1 cellular context compared by ENCODE assay signal in genomic region chr3:177473184-177473583, GRCh38.
TF ChIP-seq lines count a peak whose summit lies in the region.

No MANE protein-coding gene starts in this region.

TF ChIP-seq in Ishikawa, 13 proteins besides CTCF, POLR2A, EP300 and RAD21:
- TF ChIP-seq, protein P1, sequence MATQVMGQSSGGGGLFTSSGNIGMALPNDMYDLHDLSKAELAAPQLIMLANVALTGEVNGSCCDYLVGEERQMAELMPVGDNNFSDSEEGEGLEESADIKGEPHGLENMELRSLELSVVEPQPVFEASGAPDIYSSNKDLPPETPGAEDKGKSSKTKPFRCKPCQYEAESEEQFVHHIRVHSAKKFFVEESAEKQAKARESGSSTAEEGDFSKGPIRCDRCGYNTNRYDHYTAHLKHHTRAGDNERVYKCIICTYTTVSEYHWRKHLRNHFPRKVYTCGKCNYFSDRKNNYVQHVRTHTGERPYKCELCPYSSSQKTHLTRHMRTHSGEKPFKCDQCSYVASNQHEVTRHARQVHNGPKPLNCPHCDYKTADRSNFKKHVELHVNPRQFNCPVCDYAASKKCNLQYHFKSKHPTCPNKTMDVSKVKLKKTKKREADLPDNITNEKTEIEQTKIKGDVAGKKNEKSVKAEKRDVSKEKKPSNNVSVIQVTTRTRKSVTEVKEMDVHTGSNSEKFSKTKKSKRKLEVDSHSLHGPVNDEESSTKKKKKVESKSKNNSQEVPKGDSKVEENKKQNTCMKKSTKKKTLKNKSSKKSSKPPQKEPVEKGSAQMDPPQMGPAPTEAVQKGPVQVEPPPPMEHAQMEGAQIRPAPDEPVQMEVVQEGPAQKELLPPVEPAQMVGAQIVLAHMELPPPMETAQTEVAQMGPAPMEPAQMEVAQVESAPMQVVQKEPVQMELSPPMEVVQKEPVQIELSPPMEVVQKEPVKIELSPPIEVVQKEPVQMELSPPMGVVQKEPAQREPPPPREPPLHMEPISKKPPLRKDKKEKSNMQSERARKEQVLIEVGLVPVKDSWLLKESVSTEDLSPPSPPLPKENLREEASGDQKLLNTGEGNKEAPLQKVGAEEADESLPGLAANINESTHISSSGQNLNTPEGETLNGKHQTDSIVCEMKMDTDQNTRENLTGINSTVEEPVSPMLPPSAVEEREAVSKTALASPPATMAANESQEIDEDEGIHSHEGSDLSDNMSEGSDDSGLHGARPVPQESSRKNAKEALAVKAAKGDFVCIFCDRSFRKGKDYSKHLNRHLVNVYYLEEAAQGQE (IDR thresholded peaks at IDR 0.05; ENCODE audit: low read depth): no peak
- TF ChIP-seq, protein P2, sequence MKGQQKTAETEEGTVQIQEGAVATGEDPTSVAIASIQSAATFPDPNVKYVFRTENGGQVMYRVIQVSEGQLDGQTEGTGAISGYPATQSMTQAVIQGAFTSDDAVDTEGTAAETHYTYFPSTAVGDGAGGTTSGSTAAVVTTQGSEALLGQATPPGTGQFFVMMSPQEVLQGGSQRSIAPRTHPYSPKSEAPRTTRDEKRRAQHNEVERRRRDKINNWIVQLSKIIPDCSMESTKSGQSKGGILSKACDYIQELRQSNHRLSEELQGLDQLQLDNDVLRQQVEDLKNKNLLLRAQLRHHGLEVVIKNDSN (IDR thresholded peaks at IDR 0.05): no peak
- TF ChIP-seq TEAD4 (IDR thresholded peaks at IDR 0.05) (no peak), EGR1 (IDR thresholded peaks at IDR 0.05) (no peak), TCF12 (IDR thresholded peaks at IDR 0.05; ENCODE audit: low read depth) (no peak), NFIC (IDR thresholded peaks at IDR 0.05) (no peak), CREB1 (IDR thresholded peaks at IDR 0.05; ENCODE audit: low read depth) (no peak), TAF1 (IDR thresholded peaks at IDR 0.05; ENCODE audit: low read depth) (no peak), ZBTB7A (IDR thresholded peaks at IDR 0.05; ENCODE audit: low read depth) (no peak), YY1 (IDR thresholded peaks at IDR 0.05; ENCODE audit: low read depth) (no peak), CEBPB (IDR thresholded peaks at IDR 0.05) (no peak), FOXM1 (IDR thresholded peaks at IDR 0.05; ENCODE audit: borderline replicate concordance, low read depth) (no peak)
- TF ChIP-seq, protein P3, sequence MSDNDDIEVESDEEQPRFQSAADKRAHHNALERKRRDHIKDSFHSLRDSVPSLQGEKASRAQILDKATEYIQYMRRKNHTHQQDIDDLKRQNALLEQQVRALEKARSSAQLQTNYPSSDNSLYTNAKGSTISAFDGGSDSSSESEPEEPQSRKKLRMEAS (IDR thresholded peaks at IDR 0.05): no peak
TF ChIP-seq in Ishikawa: peak in this region for 0.
